12 cellular contexts compared by ENCODE assay signal in genomic region chr20:47929368-47930115, GRCh38.
DNase-seq lines count a peak whose midpoint lies in the region; ATAC-seq lines count a peak whose summit lies in the region.
"Had no signal": no experiment of that assay in that cellular context is flagged by ENCODE, and none has a peak within 500 bp of the region (broad histone marks: within the 10 kb centered on the region; RNA-seq: fewer than 3 reads in every experiment).

No MANE protein-coding gene starts in this region.

- CTCF ChIA-PET in CD4-positive, alpha-beta memory T cell (lab: Charles Lee; ENCODE audit: partially characterized antibody): no interaction called here

- H3K4me3 ChIP-seq in mesodermal cell (ENCODE audit: extremely low read depth, insufficient read depth, low read length, poor library complexity, severe bottlenecking): no peak overlapping the region
- no peak overlapping the region for H3K4me3 ChIP-seq in CD4-positive, alpha-beta memory T cell (ENCODE audit: low read length in 2 of 2)
- H3K4me3 ChIP-seq: K562, right lobe of liver had no signal

- DNase-seq in Daoy (ENCODE audit: low read depth) (peak; percentile 79), NCI-H2171 treated with DMSO at 0.1 percent for 48 hours (lab: John Stamatoyannopoulos, UW) (peak; percentile 99), dermis microvascular lymphatic vessel endothelial cell (ENCODE audit: low read depth in 2 of 2) (peak; percentile 18 to 57), NCI-H1417 treated with DMSO at 0.1 percent for 48 hours (lab: John Stamatoyannopoulos, UW) (no peak)
- no peak for DNase-seq in CD4-positive, alpha-beta memory T cell
- no peak for DNase-seq in stimulated activated CD4-positive, alpha-beta T cell treated with anti-CD3 and anti-CD28 coated beads, Interleukin-2, amount 100 ng/mL, for 24 hours
- DNase-seq: CD8-positive, alpha-beta T cell; right lobe of liver; T-helper 17 cell had no signal

- no peaks in the 10 kb centered on the region for H3K4me1 Mint-ChIP-seq in CD4-positive, alpha-beta memory T cell
- H3K4me1 Mint-ChIP-seq: T-helper 17 cell had no signal

- WGBS in mesodermal cell (ENCODE audit: insufficient coverage in 2 of 2), 2 experiments: 65 to 80% methylated on average over 5 of the region's 6 CpGs

- H3K36me3 ChIP-seq in mesodermal cell (ENCODE audit: control insufficient read depth, insufficient read depth, low read length): no peaks in the 10 kb centered on the region
- no peaks in the 10 kb centered on the region for H3K36me3 ChIP-seq in CD4-positive, alpha-beta memory T cell (ENCODE audit: insufficient read depth, low read length)
- H3K36me3 ChIP-seq: right lobe of liver had no signal

- no peaks in the 10 kb centered on the region for H3K27me3 ChIP-seq in CD4-positive, alpha-beta memory T cell (ENCODE audit: insufficient read depth, low read length)
- H3K27me3 ChIP-seq: right lobe of liver had no signal

- H3K9me3 Mint-ChIP-seq in CD4-positive, alpha-beta memory T cell: no peaks in the 10 kb centered on the region
- H3K9me3 Mint-ChIP-seq: CD8-positive, alpha-beta T cell had no signal

- H3K9me3 ChIP-seq in mesodermal cell (ENCODE audit: control insufficient read depth, low read length): no peaks in the 10 kb centered on the region
- no peaks in the 10 kb centered on the region for H3K9me3 ChIP-seq in CD4-positive, alpha-beta memory T cell (ENCODE audit: control insufficient read depth in 1 of 2, low read length in 2 of 2)
- H3K9me3 ChIP-seq: right lobe of liver had no signal

- peaks cover 8% of the 10 kb centered on the region for H3K4me1 ChIP-seq in mesodermal cell (ENCODE audit: control insufficient read depth, insufficient read depth, low read length, poor library complexity, severe bottlenecking)
- no peaks in the 10 kb centered on the region for H3K4me1 ChIP-seq in CD4-positive, alpha-beta memory T cell (ENCODE audit: insufficient read depth, low read length)
- H3K4me1 ChIP-seq: right lobe of liver had no signal

- H3K36me3 Mint-ChIP-seq in CD4-positive, alpha-beta memory T cell: no peaks in the 10 kb centered on the region
- H3K36me3 Mint-ChIP-seq: CD8-positive, alpha-beta T cell had no signal

- POLR2A ChIA-PET in CD4-positive, alpha-beta memory T cell (lab: Charles Lee; ENCODE audit: partially characterized antibody): no interaction called here

- no peak overlapping the region for H3K27ac Mint-ChIP-seq in CD4-positive, alpha-beta memory T cell
- H3K27ac Mint-ChIP-seq: CD8-positive, alpha-beta T cell; T-helper 17 cell had no signal

- intact Hi-C loops in CD4-positive, alpha-beta memory T cell (cut with micrococcal nuclease): no loop called here

- no peak for ATAC-seq in activated CD4-positive, CD25-positive, alpha-beta regulatory T cell treated with anti-CD3 and anti-CD28 coated beads, Interleukin-2, amount 50 U/mL, for 24 hours
- ATAC-seq: CD8-positive, alpha-beta T cell; K562; right lobe of liver; T-helper 17 cell had no signal

- H3K4me3 Mint-ChIP-seq in CD4-positive, alpha-beta memory T cell: no peak overlapping the region
- H3K4me3 Mint-ChIP-seq: CD8-positive, alpha-beta T cell; T-helper 17 cell had no signal

- H3K27me3 Mint-ChIP-seq in CD4-positive, alpha-beta memory T cell: peaks cover 0 to 6% of the 10 kb centered on the region in 2 donors

- H3K27ac ChIP-seq in mesodermal cell (ENCODE audit: low read depth, low read length, severe bottlenecking): peak overlapping the region; percentile 83
- no peak overlapping the region for H3K27ac ChIP-seq in CD4-positive, alpha-beta memory T cell (ENCODE audit: low read depth, low read length)
- H3K27ac ChIP-seq: right lobe of liver had no signal

Comparison
In these comparisons a context has a peak if more than half of its experiments do, and no peak if none do; other contexts are left out.
1. DNase-seq: peak in Daoy (single experiment), NCI-H2171 treated with DMSO at 0.1 percent for 48 hours (single experiment) and dermis microvascular lymphatic vessel endothelial cell (2 of 2); none in CD4-positive, alpha-beta memory T cell (0 of 5), NCI-H1417 treated with DMSO at 0.1 percent for 48 hours (single experiment) and stimulated activated CD4-positive, alpha-beta T cell treated with anti-CD3 and anti-CD28 coated beads, Interleukin-2, amount 100 ng/mL, for 24 hours (0 of 2).